Comparison of ENCODE assay signal across 23 cellular contexts in the genomic region with DNA sequence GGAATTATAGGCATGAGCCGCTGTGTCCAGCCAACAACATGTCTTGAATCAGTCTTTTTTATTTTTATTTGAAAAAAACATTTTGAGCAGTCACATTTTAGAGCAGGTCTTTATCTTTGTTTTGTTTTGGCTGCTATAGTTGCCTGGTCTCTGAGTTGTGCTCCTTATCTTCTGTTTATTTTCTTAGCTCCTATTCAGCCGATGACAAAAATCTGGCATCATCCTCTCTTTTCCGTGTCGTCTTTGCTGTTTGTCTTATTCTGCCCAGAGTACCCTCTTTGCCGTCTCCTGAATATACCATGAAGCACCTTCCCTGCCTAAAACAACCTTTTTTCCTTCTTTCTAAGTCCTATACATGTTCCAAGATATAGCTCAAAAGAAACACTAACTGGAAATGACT.
"Had no signal": no experiment of that assay in that cellular context is flagged by ENCODE, and none has a peak within 500 bp of the region (broad histone marks: within the 10 kb centered on the region; RNA-seq: fewer than 3 reads in every experiment).

No MANE protein-coding gene starts in this region.

- H3K9me3 ChIP-seq: SJSA1 had no signal

- H3K4me3 ChIP-seq: K562, SJSA1, SK-N-MC had no signal

- DNase-seq: Kasumi-1, MM.1S, NCI-H1092 treated with DMSO at 0.1 percent for 48 hours, NCI-H1436, NCI-H187, NCI-H2029, NCI-H2081 treated with DMSO at 0.1 percent for 48 hours, NCI-H2171, NCI-H226, NCI-H446, NCI-H510A, NCI-H524 treated with DMSO at 0.1 percent for 48 hours, NCI-H69, NCI-H774, PC-3, SIG-M5 had no signal

- H3K4me1 ChIP-seq: SJSA1 had no signal

- ATAC-seq: K562, Panc1, PC-3 had no signal

- H3K27ac ChIP-seq: HL-60, KMS-11, RWPE1, SJSA1, SK-N-MC had no signal

- H3K36me3 ChIP-seq: SJSA1 had no signal

- H3K27me3 ChIP-seq: SJSA1 had no signal
